In the genomic region with DNA sequence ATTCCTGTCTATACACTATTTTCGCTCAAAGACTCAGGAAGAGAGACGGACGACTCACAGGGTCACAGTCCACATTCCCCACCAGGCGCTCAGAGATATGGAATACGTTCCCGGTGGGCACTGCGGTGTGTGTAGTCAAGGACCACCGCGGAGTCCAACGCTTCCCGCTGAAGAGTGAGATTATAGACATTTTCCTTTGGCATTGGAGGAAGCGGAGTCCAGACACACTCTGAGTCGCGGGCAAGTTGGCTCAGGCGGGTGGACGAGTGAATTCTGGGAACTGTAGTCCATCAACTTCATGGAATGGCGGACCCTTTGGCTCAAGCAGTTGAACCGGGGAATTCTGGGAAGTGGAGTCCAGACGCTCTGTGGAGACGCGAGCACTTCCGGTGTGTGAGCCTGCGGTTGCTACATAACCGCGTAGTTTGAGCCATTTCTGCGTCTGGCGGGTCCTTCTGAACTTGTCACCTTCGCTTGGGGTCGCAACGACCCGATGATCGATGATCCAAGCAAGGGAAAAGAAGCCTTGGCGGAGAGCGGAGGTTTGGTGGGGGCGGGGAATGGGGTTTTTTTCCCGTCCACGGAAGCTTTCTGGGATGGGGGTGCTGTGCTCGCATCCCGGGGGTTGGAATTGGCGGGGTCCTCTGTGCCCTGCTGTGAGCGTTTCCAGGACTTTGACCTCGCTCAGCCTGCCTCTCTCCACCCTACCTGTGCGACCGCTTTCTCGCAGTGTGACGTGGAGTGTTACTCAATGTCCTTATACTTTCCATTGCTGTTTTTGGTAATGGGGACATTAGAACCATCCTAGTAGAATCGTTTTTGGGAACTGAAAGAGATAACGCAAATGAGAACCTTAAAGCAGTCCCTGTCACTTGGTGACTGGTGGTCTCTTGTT, we compare ENCODE assay signal across 8 cellular contexts. TPM values are rescaled to one million over a fixed set of nuclear protein-coding genes. Genes with fewer than 3 reads are reported as not detected.
A peak's percentile ranks its signal among the peaks of the same experiment; 100 is the strongest.
DNase-seq lines count a peak whose midpoint lies in the region; ATAC-seq and TF ChIP-seq lines count a peak whose summit lies in the region.

ZNF230 (plus strand) TSS at position 392 of the 895 bp plus-strand sequence. CDS start 4,122 bp downstream, outside the sequence.

- POLR2A ChIA-PET in CD4-positive, alpha-beta memory T cell (lab: Charles Lee; ENCODE audit: partially characterized antibody): interaction anchor here (1.1 to 2.0 kb wide), 7 partner anchors 23 to 497 kb away, joined by 3 to 8 read pairs (median 6); partner anchors contain the start of genes ZNF180, ZNF221, ZNF222 and ZNF224
- POLR2A ChIA-PET in activated CD8-positive, alpha-beta T cell treated with anti-CD3 and anti-CD28 coated beads for 36 hours (lab: Charles Lee): interaction anchor here (0.6 kb wide), 2 partner anchors 8 to 726 kb away, joined by 3 read pairs; no protein-coding TSS in a partner anchor

- H3K4me3 ChIP-seq in CD4-positive, alpha-beta memory T cell (ENCODE audit: low read length in 2 of 2): peak within 1 kb of the TSS; percentile 66 to 75
- H3K4me3 ChIP-seq in ectodermal cell (ENCODE audit: insufficient read depth, low read depth, low read length) (peak within 1 kb of the TSS; percentile 90), lower lobe of right lung (peak within 1 kb of the TSS; percentile 85)

- H3K36me3 Mint-ChIP-seq in CD4-positive, alpha-beta memory T cell: peaks cover 39 to 41% of the 10 kb centered on the region in 2 donors
- H3K36me3 Mint-ChIP-seq in activated CD8-positive, alpha-beta T cell treated with anti-CD3 and anti-CD28 coated beads for 36 hours (ENCODE audit: low read depth): peaks cover 35% of the 10 kb centered on the region

- peak within 1 kb of the TSS; percentile 58 for H3K27ac ChIP-seq in CD4-positive, alpha-beta memory T cell (ENCODE audit: low read depth, low read length)
- H3K27ac ChIP-seq in ectodermal cell (ENCODE audit: insufficient read depth, low read depth, low read length, poor library complexity, severe bottlenecking): no peak within 1 kb of the TSS
- peak within 1 kb of the TSS; percentile 78 for H3K27ac ChIP-seq in lower lobe of right lung

- peak; percentile 84 for ATAC-seq in GM19438 (IDR thresholded peaks at IDR 0.05; ENCODE audit: low read depth, unreplicated experiment)
- ATAC-seq in HG03571 (IDR thresholded peaks at IDR 0.05; ENCODE audit: unreplicated experiment): peak; percentile 88
- ATAC-seq in activated CD8-positive, alpha-beta T cell treated with anti-CD3 and anti-CD28 coated beads for 36 hours: peak; percentile 96
- ATAC-seq in lower lobe of right lung: peak; percentile 100

- H3K9me3 ChIP-seq in CD4-positive, alpha-beta memory T cell (ENCODE audit: control insufficient read depth in 1 of 2, low read length in 2 of 2): peaks cover 0 to under 1% of the 10 kb centered on the region in 2 donors
- H3K9me3 ChIP-seq in ectodermal cell (ENCODE audit: control insufficient read depth, low read length) (no peaks in the 10 kb centered on the region), lower lobe of right lung (peaks cover 26% of the 10 kb centered on the region)

- CTCF ChIA-PET in CD4-positive, alpha-beta memory T cell (lab: Charles Lee; ENCODE audit: partially characterized antibody): interaction anchor here (1.0 kb wide), 1 partner anchor 70 kb away, joined by 3 read pairs; no protein-coding TSS in a partner anchor
- CTCF ChIA-PET in activated CD8-positive, alpha-beta T cell treated with anti-CD3 and anti-CD28 coated beads for 36 hours (lab: Charles Lee): interaction anchor here (1.1 kb wide), 1 partner anchor 70 kb away, joined by 3 read pairs; no protein-coding TSS in a partner anchor

- no peaks in the 10 kb centered on the region for H3K27me3 Mint-ChIP-seq in CD4-positive, alpha-beta memory T cell
- H3K27me3 Mint-ChIP-seq in activated CD8-positive, alpha-beta T cell treated with anti-CD3 and anti-CD28 coated beads for 36 hours: no peaks in the 10 kb centered on the region

- no peak for TF ChIP-seq CTCF in activated CD8-positive, alpha-beta T cell treated with anti-CD3 and anti-CD28 coated beads for 36 hours (IDR thresholded peaks at IDR 0.05)
- no peak for TF ChIP-seq CTCF in lower lobe of right lung (IDR thresholded peaks at IDR 0.05)

- H3K27me3 ChIP-seq in CD4-positive, alpha-beta memory T cell (ENCODE audit: insufficient read depth, low read length): no peaks in the 10 kb centered on the region
- H3K27me3 ChIP-seq in ectodermal cell (ENCODE audit: control insufficient read depth, insufficient read depth, low read length, poor library complexity, severe bottlenecking) (no peaks in the 10 kb centered on the region), lower lobe of right lung (ENCODE audit: low read depth) (no peaks in the 10 kb centered on the region)

- intact Hi-C loops in CD4-positive, alpha-beta memory T cell (cut with micrococcal nuclease): loop anchor here (1.0 to 2.0 kb wide), 11 partner anchors 19 to 209 kb away; partner anchors contain the start of genes ZNF155, ZNF222, ZNF224 and ZNF225
- intact Hi-C loops in activated CD8-positive, alpha-beta T cell treated with anti-CD3 and anti-CD28 coated beads for 36 hours (cut with micrococcal nuclease): loop anchor here (10.0 kb wide), 1 partner anchor 68 kb away; the partner anchor contains the start of gene ZNF45
- intact Hi-C loops in lower lobe of right lung (cut with DNase I): no loop called here

- H3K4me1 Mint-ChIP-seq in CD4-positive, alpha-beta memory T cell: peaks cover 22 to 30% (median 23%) of the 10 kb centered on the region in 4 donors
- H3K4me1 Mint-ChIP-seq in activated CD8-positive, alpha-beta T cell treated with anti-CD3 and anti-CD28 coated beads for 36 hours (ENCODE audit: low read depth): peaks cover 14% of the 10 kb centered on the region

- H3K9me3 Mint-ChIP-seq in CD4-positive, alpha-beta memory T cell: peaks cover 14 to 42% (median 34%) of the 10 kb centered on the region in 8 donors
- peaks cover 40% of the 10 kb centered on the region for H3K9me3 Mint-ChIP-seq in activated CD8-positive, alpha-beta T cell treated with anti-CD3 and anti-CD28 coated beads for 36 hours

- 1% methylated on average over 48 of the region's 48 CpGs for WGBS in ectodermal cell, 2 experiments

- H3K4me1 ChIP-seq in CD4-positive, alpha-beta memory T cell (ENCODE audit: insufficient read depth, low read length): peaks cover 16% of the 10 kb centered on the region
- peaks cover 3% of the 10 kb centered on the region for H3K4me1 ChIP-seq in ectodermal cell (ENCODE audit: control insufficient read depth, insufficient read depth, low read length)
- peaks cover 16% of the 10 kb centered on the region for H3K4me1 ChIP-seq in lower lobe of right lung

- DNase-seq in CD4-positive, alpha-beta memory T cell: peak; percentile 80 to 89 (median 83)
- peak; percentile 92 for DNase-seq in NCI-H774 (lab: John Stamatoyannopoulos, UW)
- DNase-seq in activated CD8-positive, alpha-beta T cell treated with anti-CD3 and anti-CD28 coated beads for 36 hours: peak; percentile 92
- peak; percentile 92 for DNase-seq in lower lobe of right lung
- peak; percentile 53 to 70 (median 64) for DNase-seq in stimulated activated CD4-positive, alpha-beta T cell treated with anti-CD3 and anti-CD28 coated beads, TNF-alpha, amount 100 ng/mL, for 1 hour (ENCODE audit: low read depth in 3 of 3, low spot score in 1 of 3)

- peak within 1 kb of the TSS; percentile 98 to 100 (median 99) for H3K4me3 Mint-ChIP-seq in CD4-positive, alpha-beta memory T cell
- peak within 1 kb of the TSS; percentile 96 for H3K4me3 Mint-ChIP-seq in activated CD8-positive, alpha-beta T cell treated with anti-CD3 and anti-CD28 coated beads for 36 hours

- peaks cover 6% of the 10 kb centered on the region for H3K36me3 ChIP-seq in CD4-positive, alpha-beta memory T cell (ENCODE audit: insufficient read depth, low read length)
- H3K36me3 ChIP-seq in ectodermal cell (ENCODE audit: control insufficient read depth, insufficient read depth, low read length): peaks cover 6% of the 10 kb centered on the region
- peaks cover 6% of the 10 kb centered on the region for H3K36me3 ChIP-seq in lower lobe of right lung

- H3K27ac Mint-ChIP-seq in CD4-positive, alpha-beta memory T cell: peak within 1 kb of the TSS; percentile 79 to 98 (median 97)
- peak within 1 kb of the TSS; percentile 98 for H3K27ac Mint-ChIP-seq in activated CD8-positive, alpha-beta T cell treated with anti-CD3 and anti-CD28 coated beads for 36 hours

RNA-seq across cellular contexts. Expression of gene ZNF230, which starts in this region (rescaled TPM):
- total RNA-seq in CD4-positive, alpha-beta memory T cell: 10 to 100 TPM; 16.6 to 18.4 TPM
- polyA plus RNA-seq in CD4-positive, alpha-beta memory T cell: 1 to 10 TPM in 1 of 2 donors, under 1 TPM in 1; 0.83 to 4.8 TPM
- 1 to 10 TPM; 3.4 to 5.6 TPM for total RNA-seq in activated CD8-positive, alpha-beta T cell treated with anti-CD3 and anti-CD28 coated beads for 36 hours
- 2.8 TPM for polyA plus RNA-seq in ectodermal cell (2013, experiment 1 of 4)
- 3.4 TPM for polyA plus RNA-seq in ectodermal cell (2013, experiment 2 of 4)
- 4.7 TPM for polyA plus RNA-seq in ectodermal cell (2013, experiment 3 of 4)
- polyA plus RNA-seq in ectodermal cell (2013, experiment 4 of 4): 3.1 TPM
- 4.8 TPM for total RNA-seq in lower lobe of right lung
